ENCODE assay signal across 22 cellular contexts in the genomic region with DNA sequence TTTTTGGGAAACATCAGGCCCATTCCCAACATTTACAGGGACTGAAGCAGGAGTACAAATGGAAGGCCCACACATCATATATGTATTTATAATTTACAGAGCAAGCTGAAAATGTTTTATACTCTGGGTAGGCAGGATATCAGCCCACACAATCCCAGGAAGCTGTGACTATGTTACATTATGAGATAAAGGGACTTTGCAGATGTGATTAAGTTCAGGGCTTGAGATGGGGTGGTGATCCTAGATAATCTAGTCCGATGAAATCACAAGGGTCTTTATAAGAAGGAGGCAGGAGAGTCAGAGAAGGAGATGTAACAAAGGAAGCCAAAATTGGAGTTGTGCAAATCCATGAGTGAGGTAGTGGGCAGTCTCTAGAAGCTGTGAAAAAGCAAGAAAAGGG.
"Had no signal": no experiment of that assay in that cellular context is flagged by ENCODE, and none has a peak within 500 bp of the region (broad histone marks: within the 10 kb centered on the region; RNA-seq: fewer than 3 reads in every experiment).

No MANE protein-coding gene starts in this region.

- H3K36me3 Mint-ChIP-seq: activated naive CD8-positive, alpha-beta T cell treated with anti-CD3 and anti-CD28 coated beads for 36 hours; mesothelial cell of epicardium; naive thymus-derived CD8-positive, alpha-beta T cell; stimulated activated memory B cell treated with anti-CD40 and anti-IgM and Interleukin-4, amounts not matched to agents 10 μg/mL and 1 μg/mL and 100 μg/mL, for 72 hours had no signal

- H3K9me3 ChIP-seq: left ventricle myocardium inferior, pancreas, psoas muscle, stomach, suprapubic skin, tibial nerve had no signal

- ATAC-seq: naive thymus-derived CD8-positive, alpha-beta T cell; pancreas; psoas muscle; right cardiac atrium; SK-N-SH treated with all-trans-retinoic acid at 6 μM for 48 hours; stimulated activated memory B cell treated with anti-CD40 and anti-IgM and Interleukin-4, amounts not matched to agents 10 μg/mL and 1 μg/mL and 100 μg/mL, for 72 hours had no signal

- H3K4me1 Mint-ChIP-seq: naive thymus-derived CD8-positive, alpha-beta T cell; stimulated activated memory B cell treated with anti-CD40 and anti-IgM and Interleukin-4, amounts not matched to agents 10 μg/mL and 1 μg/mL and 100 μg/mL, for 72 hours had no signal

- H3K27ac ChIP-seq: left ventricle myocardium inferior, pancreas, psoas muscle, stomach, suprapubic skin, tibial nerve had no signal

- H3K4me3 Mint-ChIP-seq: activated naive CD8-positive, alpha-beta T cell treated with anti-CD3 and anti-CD28 coated beads for 36 hours; activated T-helper 1 cell treated with anti-CD3 and anti-CD28 coated beads, Interleukin-12 subunit alpha, Interleukin-12 subunit beta, Interleukin-2, Interleukin-4 antibody, amounts not matched to agents 30 ng/mL and 10 ng/mL and 1 ng/mL, durations not matched to agents 14 hours and 24 hours and 36 hours; mesothelial cell of epicardium; naive thymus-derived CD8-positive, alpha-beta T cell; stimulated activated memory B cell treated with anti-CD40 and anti-IgM and Interleukin-4, amounts not matched to agents 10 μg/mL and 1 μg/mL and 100 μg/mL, for 72 hours had no signal

- H3K27ac Mint-ChIP-seq: activated naive CD8-positive, alpha-beta T cell treated with anti-CD3 and anti-CD28 coated beads for 36 hours; activated T-helper 1 cell treated with anti-CD3 and anti-CD28 coated beads, Interleukin-12 subunit alpha, Interleukin-12 subunit beta, Interleukin-2, Interleukin-4 antibody, amounts not matched to agents 30 ng/mL and 10 ng/mL and 1 ng/mL, durations not matched to agents 14 hours and 24 hours and 36 hours; mesothelial cell of epicardium; naive thymus-derived CD8-positive, alpha-beta T cell; stimulated activated memory B cell treated with anti-CD40 and anti-IgM and Interleukin-4, amounts not matched to agents 10 μg/mL and 1 μg/mL and 100 μg/mL, for 72 hours had no signal

- H3K27me3 Mint-ChIP-seq: activated naive CD8-positive, alpha-beta T cell treated with anti-CD3 and anti-CD28 coated beads for 36 hours had no signal

- H3K9me3 Mint-ChIP-seq: activated naive CD8-positive, alpha-beta T cell treated with anti-CD3 and anti-CD28 coated beads for 36 hours; activated T-helper 1 cell treated with anti-CD3 and anti-CD28 coated beads, Interleukin-12 subunit alpha, Interleukin-12 subunit beta, Interleukin-2, Interleukin-4 antibody, amounts not matched to agents 30 ng/mL and 10 ng/mL and 1 ng/mL, durations not matched to agents 14 hours and 24 hours and 36 hours; mesothelial cell of epicardium; naive thymus-derived CD8-positive, alpha-beta T cell; stimulated activated memory B cell treated with anti-CD40 and anti-IgM and Interleukin-4, amounts not matched to agents 10 μg/mL and 1 μg/mL and 100 μg/mL, for 72 hours had no signal

- DNase-seq: activated CD4-positive, alpha-beta T cell treated with anti-CD3 and anti-CD28 coated beads for 1 hour; activated CD4-positive, alpha-beta T cell treated with anti-CD3 and anti-CD28 coated beads, Interleukin-2, amount 50 U/mL, for 1 hour; activated CD8-positive, alpha-beta memory T cell treated with anti-CD3 and anti-CD28 coated beads, Interleukin-2, amount 50 U/mL, for 48 hours; activated naive CD8-positive, alpha-beta T cell treated with anti-CD3 and anti-CD28 coated beads for 36 hours; amniotic stem cell; cerebellar nuclear complex; cortex of kidney; hypothalamus; left ventricle myocardium inferior; mammary epithelial cell; naive thymus-derived CD8-positive, alpha-beta T cell; pancreas; psoas muscle; right cardiac atrium; stimulated activated CD4-positive, alpha-beta T cell treated with anti-CD3 and anti-CD28 coated beads, Interleukin-1b, Interleukin-23, amount 100 ng/mL, for 48 hours; stomach had no signal

- H3K4me1 ChIP-seq: left ventricle myocardium inferior, pancreas, psoas muscle, suprapubic skin had no signal

- H3K27me3 ChIP-seq: stomach, suprapubic skin, tibial nerve had no signal

- H3K36me3 ChIP-seq: left ventricle myocardium inferior, pancreas, stomach, suprapubic skin, tibial nerve had no signal

- H3K4me3 ChIP-seq: left ventricle myocardium inferior, pancreas, psoas muscle, stomach, suprapubic skin, tibial nerve had no signal
